ENCODE assay signal across 17 cellular contexts in the genomic region with DNA sequence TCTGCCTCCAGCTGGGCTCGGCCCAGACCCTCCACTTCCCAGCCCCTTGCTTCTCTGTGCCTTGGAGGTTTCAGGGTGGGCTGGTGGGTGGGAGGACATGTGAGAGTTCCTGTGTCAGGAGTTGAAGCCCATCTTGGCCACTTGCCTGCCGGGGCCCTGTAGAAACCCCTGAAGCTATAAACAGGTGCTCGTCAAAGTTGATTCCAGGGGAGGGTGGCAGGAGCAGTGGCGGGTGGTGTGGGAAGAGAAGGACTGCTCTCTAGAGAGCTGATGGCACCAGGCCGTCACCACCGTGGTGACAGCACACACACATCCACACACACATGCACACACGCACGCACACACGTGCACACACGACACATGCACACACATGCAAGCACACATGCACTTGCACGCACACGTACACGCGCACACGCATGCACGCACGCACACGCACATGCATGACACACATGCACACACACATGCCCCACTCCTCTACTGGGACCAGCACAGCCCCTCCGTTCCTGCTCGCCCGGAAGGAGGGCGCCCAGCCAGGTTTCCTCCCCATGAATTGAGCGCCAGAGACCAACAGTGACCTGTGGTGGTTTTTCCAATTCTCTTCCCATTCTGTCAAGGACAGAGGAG. TPM values are rescaled to one million over a fixed set of nuclear protein-coding genes. Genes with fewer than 3 reads are reported as not detected.
DNase-seq lines count a peak whose midpoint lies in the region; ATAC-seq, FAIRE-seq and TF ChIP-seq lines count a peak whose summit lies in the region.
"Had no signal": no experiment of that assay in that cellular context is flagged by ENCODE, and none has a peak within 500 bp of the region (broad histone marks: within the 10 kb centered on the region; RNA-seq: fewer than 3 reads in every experiment).

No MANE protein-coding gene starts in this region.

- ATAC-seq in GM12878 (no peak), GM19395 (IDR thresholded peaks at IDR 0.05; ENCODE audit: unreplicated experiment) (no peak)
- ATAC-seq: CD8-positive, alpha-beta T cell had no signal

- TF ChIP-seq EP300 in GM12878 (IDR thresholded peaks at IDR 0.05; ENCODE audit: borderline replicate concordance in 1 of 2, control insufficient read depth in 1 of 2, low read depth in 2 of 2, low read length in 2 of 2), result no peak

- RAD21 ChIA-PET in GM12878 (lab: Charles Lee; ENCODE audit: unreplicated experiment), result no interaction called here

- H3K79me2 ChIP-seq in ACC112 (ENCODE audit: control insufficient read depth, insufficient read depth, low read length, unreplicated experiment), result no peaks in the 10 kb centered on the region
- H3K79me2 ChIP-seq in GM12878 (ENCODE audit: control insufficient read depth, insufficient read depth, low read length), result no peaks in the 10 kb centered on the region

- CTCF ChIA-PET in GM12878 (lab: Yijun Ruan, JAX), result no interaction called here

- H2AFZ ChIP-seq in ACC112 (ENCODE audit: low read length, unreplicated experiment), result peak overlapping the region; percentile 81
- H2AFZ ChIP-seq in GM12878 (ENCODE audit: control insufficient read depth, low read depth, low read length), result no peak overlapping the region

- in situ Hi-C loops in GM12878 (cut with MboI), result no loop called here

- H3K9me3 Mint-ChIP-seq in nephron progenitor cell, result peaks cover 8% of the 10 kb centered on the region
- H3K9me3 Mint-ChIP-seq: activated T-helper 1 cell treated with anti-CD3 and anti-CD28 coated beads, Interleukin-12 subunit alpha, Interleukin-12 subunit beta, Interleukin-2, Interleukin-4 antibody, amounts not matched to agents 30 ng/mL and 10 ng/mL and 1 ng/mL, durations not matched to agents 14 hours and 24 hours and 36 hours; CD8-positive, alpha-beta T cell; endodermal cell; stimulated activated naive CD8-positive, alpha-beta T cell treated with anti-CD3 and anti-CD28 coated beads, Interleukin-15, Interleukin-2, amounts not matched to agents 100 ng/mL and 50 ng/mL, for 24 hours; WTC11 had no signal

- DNase-seq in GM12878 (ENCODE audit: low read depth, low spot score) (no peak), nephron progenitor cell (no peak), iPS-NIHi11 (ENCODE audit: low spot score) (no peak), NCI-H1105 (lab: John Stamatoyannopoulos, UW) (no peak), coronary artery (ENCODE audit: low spot score) (no peak)
- DNase-seq: activated CD8-positive, alpha-beta memory T cell treated with anti-CD3 and anti-CD28 coated beads for 24 hours; CD8-positive, alpha-beta T cell; endodermal cell; NCI-H1694 treated with DMSO at 0.1 percent for 48 hours; T-helper 1 cell had no signal

- peak overlapping the region; percentile 44 for H3K27ac Mint-ChIP-seq in nephron progenitor cell
- H3K27ac Mint-ChIP-seq: activated T-helper 1 cell treated with anti-CD3 and anti-CD28 coated beads, Interleukin-12 subunit alpha, Interleukin-12 subunit beta, Interleukin-2, Interleukin-4 antibody, amounts not matched to agents 30 ng/mL and 10 ng/mL and 1 ng/mL, durations not matched to agents 14 hours and 24 hours and 36 hours; CD8-positive, alpha-beta T cell; endodermal cell; progenitor cell of endocrine pancreas; stimulated activated naive CD8-positive, alpha-beta T cell treated with anti-CD3 and anti-CD28 coated beads, Interleukin-15, Interleukin-2, amounts not matched to agents 100 ng/mL and 50 ng/mL, for 24 hours; WTC11 had no signal

- H3K27me3 ChIP-seq in ACC112 (ENCODE audit: insufficient read depth, low read length) (no peaks in the 10 kb centered on the region), GM12878 (replicated peaks in 1 of 2; ENCODE audit: control insufficient read depth in 2 of 2, insufficient read depth in 2 of 2, low read length in 1 of 2) (no peaks in the 10 kb centered on the region)

- peaks cover 31% of the 10 kb centered on the region for H3K4me1 ChIP-seq in ACC112 (ENCODE audit: control insufficient read depth, insufficient read depth, low read length, unreplicated experiment)
- no peaks in the 10 kb centered on the region for H3K4me1 ChIP-seq in GM12878 (ENCODE audit: control insufficient read depth, insufficient read depth, low read length)

- H4K20me1 ChIP-seq in GM12878 (ENCODE audit: control insufficient read depth, insufficient read depth), result no peaks in the 10 kb centered on the region

- POLR2A ChIA-PET in GM12878 (lab: Charles Lee), result no interaction called here

- SMC1A ChIA-PET in GM12878 (lab: Charles Lee; ENCODE audit: uncharacterized antibody, unreplicated experiment), result no interaction called here

- H3K9ac ChIP-seq in GM12878 (ENCODE audit: control insufficient read depth, insufficient read depth, low read length), result no peak overlapping the region

- intact Hi-C loops in GM12878 (cut with micrococcal nuclease; ENCODE audit: unreplicated experiment), result no loop called here

- no peak for FAIRE-seq in GM12878 (lab: Jason Lieb, UNC)

- no peak overlapping the region for H3K4me3 Mint-ChIP-seq in nephron progenitor cell
- H3K4me3 Mint-ChIP-seq: activated T-helper 1 cell treated with anti-CD3 and anti-CD28 coated beads, Interleukin-12 subunit alpha, Interleukin-12 subunit beta, Interleukin-2, Interleukin-4 antibody, amounts not matched to agents 30 ng/mL and 10 ng/mL and 1 ng/mL, durations not matched to agents 14 hours and 24 hours and 36 hours; CD8-positive, alpha-beta T cell; endodermal cell; stimulated activated naive CD8-positive, alpha-beta T cell treated with anti-CD3 and anti-CD28 coated beads, Interleukin-15, Interleukin-2, amounts not matched to agents 100 ng/mL and 50 ng/mL, for 24 hours; WTC11 had no signal

- WGBS in GM12878 (ENCODE audit: insufficient coverage, insufficient replicate concordance, low lambda C conversion rate, missing lambda C conversion rate), result 88% methylated on average over 16 of the region's 23 CpGs

- no peak overlapping the region for H3K4me2 ChIP-seq in GM12878 (ENCODE audit: control insufficient read depth, insufficient read depth)

- peak overlapping the region; percentile 44; the same call in 1 of the 2 replicates for H3K4me3 ChIP-seq in ACC112 (ENCODE audit: low read depth, low read length)
- no peak overlapping the region for H3K4me3 ChIP-seq in GM12878
- H3K4me3 ChIP-seq in coronary artery, result no peak overlapping the region

- BruUV-seq in GM12878 (replicated peaks; lab: Mats Ljungman, UMichigan), result no TSS peak

- H3K9me3 ChIP-seq in KOPT-K1 (ENCODE audit: insufficient read depth, low read length, poor library complexity, severe bottlenecking) (no peaks in the 10 kb centered on the region), GM12878 (replicated peaks; ENCODE audit: control insufficient read depth, insufficient read depth, low read length) (no peaks in the 10 kb centered on the region)

- no peaks in the 10 kb centered on the region for H3K36me3 Mint-ChIP-seq in nephron progenitor cell (ENCODE audit: low read depth)
- H3K36me3 Mint-ChIP-seq: CD8-positive, alpha-beta T cell; WTC11 had no signal

- H3K27ac ChIP-seq in ACC112 (ENCODE audit: low read depth, low read length) (peak overlapping the region; percentile 86), KOPT-K1 (ENCODE audit: low read depth, low read length, poor library complexity, severe bottlenecking) (peak overlapping the region; percentile 99), GM12878 (ENCODE audit: control insufficient read depth, insufficient read depth) (no peak overlapping the region), coronary artery (peak overlapping the region in 1 of 2 donors; percentile 76)

- peaks cover 2% of the 10 kb centered on the region for H3K27me3 Mint-ChIP-seq in nephron progenitor cell (ENCODE audit: low read depth, poor library complexity)
- H3K27me3 Mint-ChIP-seq: progenitor cell of endocrine pancreas; stimulated activated naive CD8-positive, alpha-beta T cell treated with anti-CD3 and anti-CD28 coated beads, Interleukin-15, Interleukin-2, amounts not matched to agents 100 ng/mL and 50 ng/mL, for 24 hours had no signal

- TF ChIP-seq CTCF in GM12878 (IDR thresholded peaks at IDR 0.05 in 2 of 3, conservative IDR thresholded peaks at IDR 0.05 in 1 of 3; ENCODE audit: control insufficient read depth in 2 of 3, extremely low read depth in 1 of 3, insufficient read depth in 1 of 3, low read depth in 3 of 3, low read length in 3 of 3), result no peak
- TF ChIP-seq CTCF in nephron progenitor cell (IDR thresholded peaks at IDR 0.05), result no peak
- no peak for TF ChIP-seq CTCF in coronary artery (IDR thresholded peaks at IDR 0.05)

- peaks cover 40% of the 10 kb centered on the region for H3K4me1 Mint-ChIP-seq in nephron progenitor cell

- TF ChIP-seq RAD21 in GM12878 (IDR thresholded peaks at IDR 0.05; ENCODE audit: insufficient read depth, low read depth, low read length), result no peak

- H3K36me3 ChIP-seq in ACC112 (ENCODE audit: insufficient read depth, low read length) (no peaks in the 10 kb centered on the region), KOPT-K1 (ENCODE audit: insufficient read depth, low read length) (no peaks in the 10 kb centered on the region), GM12878 (ENCODE audit: control insufficient read depth in 2 of 2, insufficient read depth in 2 of 2, low read length in 1 of 2) (no peaks in the 10 kb centered on the region)

- TF ChIP-seq POLR2A in GM12878 (IDR thresholded peaks at IDR 0.05; ENCODE audit: low read depth, low read length), result no peak

TF ChIP-seq in GM12878, 131 proteins besides CTCF, POLR2A, EP300 and RAD21 (continues in another document):
- TF ChIP-seq HDAC6 (IDR thresholded peaks at IDR 0.05; ENCODE audit: unreplicated experiment), result no peak

RNA-seq across cellular contexts. Expression of gene CGNL1, which starts 56.3 kb away (rescaled TPM):
- total RNA-seq in GM12878 (2013; cell fraction: nucleolus; rRNA removed), result not detected in 2 replicates
- total RNA-seq in GM12878 (2014; rRNA removed) (under 0.01 and 0.06 TPM in 2 replicates), GM12878 (2014; rRNA removed; fragmentation: Illumina TruSeq; extraction: Trizol) (under 0.01 TPM in 1 of 2 replicates, not detected in the other), GM12878 (2021) (0.08 and 0.10 TPM in 2 replicates)
- polyA plus RNA-seq in GM12878 (2011; ENCODE audit: low read depth), result 0.04 TPM
- polyA plus RNA-seq in GM12878 (2011; rRNA removed) (0.27 and 0.29 TPM in 2 replicates), GM12878 (2014; fragmentation: Illumina TruSeq; extraction: Trizol) (0.01 TPM in 1 of 2 replicates, not detected in the other), GM12878 (2014; fragmentation: Nextera tagmentation; extraction: Ambion mirVana) (not detected), GM12878 (2014; rRNA removed) (0.04 TPM in 1 of 2 replicates, not detected in the other), GM12878 (2016; fragmentation: Nextera tagmentation; extraction: Ambion mirVana) (under 1 TPM in 1 of 2 experiments, not detected in 1; 0.04 TPM)
- 0.23 and 0.30 TPM in 2 replicates for polyA plus RNA-seq in GM12878 (2011; cell fraction: cytosol; rRNA removed)
- polyA plus RNA-seq in GM12878 (2011; cell fraction: nucleus; rRNA removed), result 0.28 and 0.30 TPM in 2 replicates
- 0.03 TPM in 1 of 2 replicates, not detected in the other for polyA plus RNA-seq in GM12878 (2012)
- polyA minus RNA-seq in GM12878 (2011; rRNA and poly(A)+ RNA removed), result 0.31 and 0.44 TPM in 2 replicates
- 0.21 and 0.27 TPM in 2 replicates for polyA minus RNA-seq in GM12878 (2011; cell fraction: cytosol; rRNA and poly(A)+ RNA removed)
- polyA minus RNA-seq in GM12878 (2011; cell fraction: nucleus; rRNA and poly(A)+ RNA removed), result 0.12 and 0.29 TPM in 2 replicates
- total RNA-seq: activated T-helper 1 cell treated with anti-CD3 and anti-CD28 coated beads, Interleukin-12 subunit alpha, Interleukin-12 subunit beta, Interleukin-2, Interleukin-4 antibody, amounts not matched to agents 30 ng/mL and 10 ng/mL and 1 ng/mL, durations not matched to agents 14 hours and 24 hours and 36 hours; CD8-positive, alpha-beta T cell had no signal
